ENCODE assay signal across 8 cellular contexts in the genomic region with DNA sequence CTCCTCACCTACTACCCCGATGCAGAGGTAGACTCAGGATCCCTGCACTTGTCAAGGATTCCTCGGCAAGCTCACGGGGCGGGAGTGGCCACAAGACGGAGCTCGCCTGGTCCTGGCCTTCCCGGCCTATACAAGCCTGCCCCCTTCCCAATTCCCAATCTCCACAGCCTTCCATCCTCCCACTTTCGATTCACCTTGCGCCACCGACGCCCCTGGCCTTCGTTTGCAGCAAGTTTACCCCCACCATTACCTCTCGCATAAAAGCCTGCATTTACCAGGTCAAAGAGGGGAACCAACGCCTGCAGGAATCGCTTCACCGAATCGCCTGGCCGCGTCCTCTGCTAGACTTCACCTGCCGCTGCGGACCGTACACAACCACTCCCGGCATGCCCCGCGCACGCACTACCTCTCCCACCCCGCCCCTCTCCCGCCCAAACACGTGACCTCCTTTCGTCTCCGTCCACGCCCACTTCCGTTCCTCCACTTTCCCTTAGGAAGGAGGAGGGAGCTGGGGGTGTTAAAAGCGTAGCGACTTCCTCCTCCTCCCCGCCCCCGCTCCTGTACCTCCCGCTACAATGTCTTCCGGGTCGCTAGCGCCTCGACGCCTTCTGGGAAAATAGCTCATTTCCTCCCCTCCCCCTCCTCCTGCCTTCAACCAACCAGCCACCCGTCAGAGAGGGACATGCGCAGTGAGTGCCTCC. TPM values are rescaled to one million over a fixed set of nuclear protein-coding genes. Genes with fewer than 3 reads are reported as not detected.
A peak's percentile ranks its signal among the peaks of the same experiment; 100 is the strongest.
DNase-seq lines count a peak whose midpoint lies in the region; ATAC-seq, FAIRE-seq and TF ChIP-seq lines count a peak whose summit lies in the region.

A gene (minus strand): TSS at position 380 of the 701 bp plus-strand sequence. CDS start 44,779 bp downstream, outside the sequence.

- FAIRE-seq in pancreas (lab: Jason Lieb, UNC): peak; percentile 67

- peak within 1 kb of the TSS; percentile 57 to 81 (median 62) for H3K4me3 ChIP-seq in pancreas
- peak within 1 kb of the TSS; percentile 68 to 81 for H3K4me3 ChIP-seq in tibial artery

- H3K9me3 ChIP-seq in pancreas (no peaks in the 10 kb centered on the region), tibial artery (no peaks in the 10 kb centered on the region)

- H3K4me1 ChIP-seq in pancreas (peaks cover 18 to 32% (median 19%) of the 10 kb centered on the region in 3 donors), tibial artery (peaks cover 0 to 43% (median 17%) of the 10 kb centered on the region in 4 donors)

- H3K27me3 ChIP-seq in pancreas (no peaks in the 10 kb centered on the region), tibial artery (no peaks in the 10 kb centered on the region)

- peak; percentile 96 to 100 (median 99) for DNase-seq in NCI-H1417 (lab: John Stamatoyannopoulos, UW)
- peak; percentile 97 to 99 for DNase-seq in SW 1271 (lab: John Stamatoyannopoulos, UW)
- peak; percentile 97 for DNase-seq in activated naive CD8-positive, alpha-beta T cell treated with anti-CD3 and anti-CD28 coated beads, Interleukin-2, amount 50 U/mL, for 16 hours (ENCODE audit: low read depth, low spot score)
- peak; percentile 97 for DNase-seq in Right ventricle myocardium superior
- DNase-seq in pancreas: peak; percentile 92 to 99 (median 98)
- DNase-seq in tibial artery: peak; percentile 98 to 100

- WGBS in pancreas, 2 donors: 1% methylated on average over 43 to 45 of the region's 45 CpGs

- H3K27ac ChIP-seq in pancreas (peak within 1 kb of the TSS; percentile 63 to 92 (median 78)), tibial artery (peak within 1 kb of the TSS; percentile 92 to 96)

- 0 out of 2 replicates have a peak, but pooled peaks have one; percentile 26 for TF ChIP-seq CTCF in GM12874 (IDR thresholded peaks at IDR 0.05; ENCODE audit: insufficient read depth, low read depth, low read length)
- TF ChIP-seq CTCF in pancreas (IDR thresholded peaks at IDR 0.05): peak in 1 of 4 donors; percentile 24
- TF ChIP-seq CTCF in tibial artery (IDR thresholded peaks at IDR 0.05): peak in 1 of 2 experiments; percentile 24

- intact Hi-C loops in Right ventricle myocardium superior (cut with DNase I): no loop called here
- intact Hi-C loops in pancreas (cut with DNase I): no loop called here
- intact Hi-C loops in tibial artery (cut with DNase I; ENCODE audit: low total_unique reads): loop anchor here (5.0 kb wide), 1 partner anchor 178 kb away; no protein-coding TSS in a partner anchor

- H3K36me3 ChIP-seq in pancreas (no peaks in the 10 kb centered on the region), tibial artery (no peaks in the 10 kb centered on the region)

- ATAC-seq in HG02763 (IDR thresholded peaks at IDR 0.05; ENCODE audit: unreplicated experiment): peak; percentile 82
- peak; percentile 98 for ATAC-seq in Right ventricle myocardium superior (ENCODE audit: poor library complexity)
- peak; percentile 94 to 97 (median 96) for ATAC-seq in pancreas

RNA-seq across cellular contexts. Expression of the gene that starts here (rescaled TPM):
- 49.8 TPM for total RNA-seq in Right ventricle myocardium superior
- total RNA-seq in pancreas: 10 to 100 TPM; 12.8 to 27.6 (median 16.4) TPM
- 1 to 10 TPM; 4.8 to 9.7 TPM for polyA plus RNA-seq in pancreas

Comparison
In these comparisons a context has a peak if more than half of its experiments do, and no peak if none do; other contexts are left out.
1. Peak in every context shown above with its lines: DNase-seq, ATAC-seq, H3K4me3 ChIP-seq and H3K27ac ChIP-seq.